ENCODE assay signal across 8 cellular contexts in genomic region chr3:100261481-100261903, GRCh38. TPM values are rescaled to one million over a fixed set of nuclear protein-coding genes. Genes with fewer than 3 reads are reported as not detected.
DNase-seq lines count a peak whose midpoint lies in the region; ATAC-seq and TF ChIP-seq lines count a peak whose summit lies in the region.

No MANE protein-coding gene starts in this region.

- H3K79me2 ChIP-seq in SK-N-SH (ENCODE audit: insufficient read depth), result peaks cover 57% of the 10 kb centered on the region

- H3K27ac Mint-ChIP-seq in activated T-helper 1 cell treated with anti-CD3 and anti-CD28 coated beads, Interleukin-12 subunit alpha, Interleukin-12 subunit beta, Interleukin-2, Interleukin-4 antibody, amounts not matched to agents 30 ng/mL and 10 ng/mL and 1 ng/mL, durations not matched to agents 14 hours and 24 hours and 36 hours, result peak overlapping the region; percentile 97

- DNase-seq in SK-N-SH (no peak), SKM-1 treated with dmso at 0.1 percent for 144 hours (lab: John Stamatoyannopoulos, UW; ENCODE audit: unreplicated experiment) (no peak), COLO829 (ENCODE audit: low spot score) (no peak), NCI-H524 treated with DMSO at 0.1 percent for 48 hours (lab: John Stamatoyannopoulos, UW) (no peak)
- DNase-seq in activated T-helper 1 cell treated with anti-CD3 and anti-CD28 coated beads, Interleukin-12 subunit alpha, Interleukin-12 subunit beta, Interleukin-2, Interleukin-4 antibody, amounts not matched to agents 30 ng/mL and 10 ng/mL and 1 ng/mL, durations not matched to agents 14 hours and 24 hours and 36 hours (ENCODE audit: low spot score), result no peak

- CTCF ChIA-PET in SK-N-SH (lab: Yijun Ruan, JAX), result interaction anchor here (0.6 to 1.1 kb wide), 3 partner anchors 102 to 418 kb away, joined by 3 read pairs; no protein-coding TSS in a partner anchor

- 4% methylated on average over 11 of the region's 11 CpGs for WGBS in SK-N-SH (ENCODE audit: low lambda C conversion rate)

- no peak for TF ChIP-seq EP300 in SK-N-SH (IDR thresholded peaks at IDR 0.05; ENCODE audit: borderline replicate concordance in 1 of 2, low read depth in 1 of 2, low read length in 1 of 2)

- H4K20me1 ChIP-seq in SK-N-SH (ENCODE audit: insufficient read depth), result peaks cover 9% of the 10 kb centered on the region; the same call in 1 of the 2 replicates

- H3K27me3 ChIP-seq in SK-N-SH (ENCODE audit: insufficient read depth) (no peaks in the 10 kb centered on the region), iPS-20b (ENCODE audit: insufficient read depth, low read length) (no peaks in the 10 kb centered on the region), subcutaneous abdominal adipose tissue (ENCODE audit: control insufficient read depth in 5 of 5, insufficient read depth in 4 of 5, low read length in 5 of 5) (no peaks in the 10 kb centered on the region)

- peak overlapping the region; percentile 92 for H3K4me3 Mint-ChIP-seq in activated T-helper 1 cell treated with anti-CD3 and anti-CD28 coated beads, Interleukin-12 subunit alpha, Interleukin-12 subunit beta, Interleukin-2, Interleukin-4 antibody, amounts not matched to agents 30 ng/mL and 10 ng/mL and 1 ng/mL, durations not matched to agents 14 hours and 24 hours and 36 hours

- H3K9me3 ChIP-seq in SK-N-SH, result no peaks in the 10 kb centered on the region
- H3K9me3 ChIP-seq in iPS-20b (ENCODE audit: insufficient read depth, low read depth, low read length), result no peaks in the 10 kb centered on the region
- no peaks in the 10 kb centered on the region for H3K9me3 ChIP-seq in subcutaneous abdominal adipose tissue (ENCODE audit: control insufficient read depth in 5 of 5, low read length in 5 of 5)

- H3K9me2 ChIP-seq in SK-N-SH, result no peaks in the 10 kb centered on the region

- no peaks in the 10 kb centered on the region for H3K9me3 Mint-ChIP-seq in activated T-helper 1 cell treated with anti-CD3 and anti-CD28 coated beads, Interleukin-12 subunit alpha, Interleukin-12 subunit beta, Interleukin-2, Interleukin-4 antibody, amounts not matched to agents 30 ng/mL and 10 ng/mL and 1 ng/mL, durations not matched to agents 14 hours and 24 hours and 36 hours

- no peak for TF ChIP-seq CTCF in SK-N-SH (IDR thresholded peaks at IDR 0.05)

- peak overlapping the region; percentile 94 for H3K9ac ChIP-seq in SK-N-SH
- peak overlapping the region; percentile 82 for H3K9ac ChIP-seq in iPS-20b (ENCODE audit: low read depth, low read length)
- peak overlapping the region; percentile 87 to 100 (median 99) for H3K9ac ChIP-seq in subcutaneous abdominal adipose tissue (ENCODE audit: low read length in 5 of 5)

- intact Hi-C loops in activated T-helper 1 cell treated with anti-CD3 and anti-CD28 coated beads, Interleukin-12 subunit alpha, Interleukin-12 subunit beta, Interleukin-2, Interleukin-4 antibody, amounts not matched to agents 30 ng/mL and 10 ng/mL and 1 ng/mL, durations not matched to agents 14 hours and 24 hours and 36 hours (cut with micrococcal nuclease), result loop anchor here (2.0 to 10.0 kb wide), 5 partner anchors 51 to 1739 kb away; partner anchors contain the start of genes CLDND1, NIT2 and TRMT10C

- H3K4me3 ChIP-seq in SK-N-SH (ENCODE audit: low read depth in 2 of 2, low read length in 1 of 2) (peak overlapping the region; percentile 97 to 99), iPS-20b (ENCODE audit: low read length) (peak overlapping the region; percentile 90), subcutaneous abdominal adipose tissue (ENCODE audit: low read depth in 1 of 5, low read length in 5 of 5) (peak overlapping the region; percentile 94 to 100 (median 95))

- H3K27me3 Mint-ChIP-seq in activated T-helper 1 cell treated with anti-CD3 and anti-CD28 coated beads, Interleukin-12 subunit alpha, Interleukin-12 subunit beta, Interleukin-2, Interleukin-4 antibody, amounts not matched to agents 30 ng/mL and 10 ng/mL and 1 ng/mL, durations not matched to agents 14 hours and 24 hours and 36 hours (ENCODE audit: insufficient read depth), result no peaks in the 10 kb centered on the region

- H3K36me3 Mint-ChIP-seq in activated T-helper 1 cell treated with anti-CD3 and anti-CD28 coated beads, Interleukin-12 subunit alpha, Interleukin-12 subunit beta, Interleukin-2, Interleukin-4 antibody, amounts not matched to agents 30 ng/mL and 10 ng/mL and 1 ng/mL, durations not matched to agents 14 hours and 24 hours and 36 hours (ENCODE audit: low read depth), result peaks cover 2% of the 10 kb centered on the region

- no peak for ATAC-seq in SK-N-SH treated with all-trans-retinoic acid at 6 μM for 48 hours

- peak overlapping the region; percentile 48; the same call in 1 of the 2 replicates for H2AFZ ChIP-seq in SK-N-SH (ENCODE audit: low read depth)

- peaks cover 3% of the 10 kb centered on the region for H3F3A ChIP-seq in SK-N-SH (replicated peaks; ENCODE audit: insufficient read depth)

- H3K4me1 ChIP-seq in SK-N-SH (ENCODE audit: control insufficient read depth in 1 of 2, insufficient read depth in 2 of 2, low read depth in 1 of 2, low read length in 1 of 2) (peaks cover 15 to 21% of the 10 kb centered on the region in 2 experiments; a peak in 3 of 4 replicates), iPS-20b (ENCODE audit: insufficient read depth, low read length) (peaks cover 12% of the 10 kb centered on the region), subcutaneous abdominal adipose tissue (ENCODE audit: control insufficient read depth in 5 of 5, insufficient read depth in 5 of 5, low read length in 5 of 5) (peaks cover 2 to 66% (median 55%) of the 10 kb centered on the region in 5 donors)

- peaks cover 38% of the 10 kb centered on the region for H3K4me1 Mint-ChIP-seq in activated T-helper 1 cell treated with anti-CD3 and anti-CD28 coated beads, Interleukin-12 subunit alpha, Interleukin-12 subunit beta, Interleukin-2, Interleukin-4 antibody, amounts not matched to agents 30 ng/mL and 10 ng/mL and 1 ng/mL, durations not matched to agents 14 hours and 24 hours and 36 hours (ENCODE audit: low read depth)

- TF ChIP-seq RAD21 in SK-N-SH (IDR thresholded peaks at IDR 0.05; ENCODE audit: low read length), result no peak

- H3K27ac ChIP-seq in SK-N-SH (ENCODE audit: low read depth in 2 of 2, low read length in 1 of 2) (peak overlapping the region in 1 of 2 experiments; percentile 93; a peak in 2 of 4 replicates), iPS-20b (ENCODE audit: low read length) (no peak overlapping the region), subcutaneous abdominal adipose tissue (ENCODE audit: low read depth, low read length) (peak overlapping the region; percentile 95)

- peak overlapping the region; percentile 86 for H3K4me2 ChIP-seq in SK-N-SH

- no peaks in the 10 kb centered on the region for H3K36me3 ChIP-seq in SK-N-SH (replicated peaks in 1 of 2; ENCODE audit: control insufficient read depth in 1 of 2, insufficient read depth in 2 of 2, low read length in 1 of 2)
- H3K36me3 ChIP-seq in iPS-20b (ENCODE audit: insufficient read depth, low read depth, low read length), result no peaks in the 10 kb centered on the region
- H3K36me3 ChIP-seq in subcutaneous abdominal adipose tissue (ENCODE audit: control insufficient read depth in 5 of 5, insufficient read depth in 5 of 5, low read length in 5 of 5), result no peaks in the 10 kb centered on the region

- POLR2A ChIA-PET in SK-N-SH (lab: Yijun Ruan, JAX), result interaction anchor here (1.0 kb wide), 1 partner anchor 193 kb away, joined by 3 read pairs; no protein-coding TSS in a partner anchor

TF ChIP-seq in SK-N-SH, 30 proteins besides CTCF, POLR2A, EP300 and RAD21:
- TF ChIP-seq SMC3 (IDR thresholded peaks at IDR 0.05; ENCODE audit: low read depth, low read length) (no peak), CHD2 (IDR thresholded peaks at IDR 0.05; ENCODE audit: low read length, partially characterized antibody) (no peak), SIN3A (IDR thresholded peaks at IDR 0.05; ENCODE audit: borderline replicate concordance, low read depth, low read length) (no peak), NRF1 (IDR thresholded peaks at IDR 0.05; ENCODE audit: low read depth, low read length) (no peak)
TF ChIP-seq in SK-N-SH: peak in this region for 0.

TF ChIP-seq in SK-N-SH treated with all-trans-retinoic acid at 6 μM for 48 hours, 23 proteins besides CTCF, POLR2A, EP300 and RAD21:
- TF ChIP-seq RARB (CRISPR knock-in tag; IDR thresholded peaks at IDR 0.05), result no peak
- TF ChIP-seq TSHZ2 (CRISPR knock-in tag; IDR thresholded peaks at IDR 0.05), result no peak
- TF ChIP-seq CSDC2 (CRISPR knock-in tag; IDR thresholded peaks at IDR 0.05), result no peak

RNA-seq across cellular contexts. Expression of gene TBC1D23, which starts 0.7 kb away (rescaled TPM):
- polyA plus RNA-seq in SK-N-SH (2012; rRNA removed), result 6.7 and 10.9 TPM in 2 replicates
- polyA plus RNA-seq in SK-N-SH (2012; cell fraction: cytosol; rRNA removed), result 11.7 and 13.6 TPM in 2 replicates
- polyA plus RNA-seq in SK-N-SH (2012; cell fraction: nucleus; rRNA removed), result 6.5 and 11.0 TPM in 2 replicates
- 18.3 and 19.0 TPM in 2 replicates for total RNA-seq in activated T-helper 1 cell treated with anti-CD3 and anti-CD28 coated beads, Interleukin-12 subunit alpha, Interleukin-12 subunit beta, Interleukin-2, Interleukin-4 antibody, amounts not matched to agents 30 ng/mL and 10 ng/mL and 1 ng/mL, durations not matched to agents 14 hours and 24 hours and 36 hours
